Comparison of ENCODE assay signal across 8 cellular contexts in genomic region chr12:49068879-49069506, GRCh38. TPM values are rescaled to one million over a fixed set of nuclear protein-coding genes. Genes with fewer than 3 reads are reported as not detected.
DNase-seq lines count a peak whose midpoint lies in the region; ATAC-seq and TF ChIP-seq lines count a peak whose summit lies in the region.

No MANE protein-coding gene starts in this region.

- no peaks in the 10 kb centered on the region for H3K27me3 ChIP-seq in HL-60 (ENCODE audit: insufficient read depth, poor library complexity, severe bottlenecking)
- no peaks in the 10 kb centered on the region for H3K27me3 ChIP-seq in breast epithelium
- H3K27me3 ChIP-seq in muscle layer of duodenum (ENCODE audit: low read depth, low read length): no peaks in the 10 kb centered on the region

- H3K4me3 ChIP-seq in AG10803 (ENCODE audit: low read length): peak overlapping the region; percentile 91
- peak overlapping the region; percentile 92 for H3K4me3 ChIP-seq in HL-60 (replicated peaks; ENCODE audit: insufficient read depth, low read length)
- H3K4me3 ChIP-seq in breast epithelium: peak overlapping the region; percentile 56 to 81 (median 67)
- peak overlapping the region; percentile 86 to 95 for H3K4me3 ChIP-seq in muscle layer of duodenum (ENCODE audit: low read depth in 1 of 2, low read length in 2 of 2)

- H3K4me1 ChIP-seq in breast epithelium (peaks cover 0 to 6% of the 10 kb centered on the region in 2 donors), muscle layer of duodenum (ENCODE audit: control insufficient read depth in 1 of 2, insufficient read depth in 2 of 2, low read length in 2 of 2) (peaks cover 0 to 13% of the 10 kb centered on the region in 2 donors)

- no peak for ATAC-seq in HG03432 (IDR thresholded peaks at IDR 0.05; ENCODE audit: unreplicated experiment)
- no peak for ATAC-seq in GM18858 (IDR thresholded peaks at IDR 0.05; ENCODE audit: unreplicated experiment)

- H3K27ac ChIP-seq in HL-60 (replicated peaks) (peak overlapping the region; percentile 50; the same call in 1 of the 2 replicates), breast epithelium (peak overlapping the region; percentile 21 to 77), muscle layer of duodenum (ENCODE audit: low read length) (no peak overlapping the region)

- H3K9me3 ChIP-seq in breast epithelium (no peaks in the 10 kb centered on the region), muscle layer of duodenum (ENCODE audit: control insufficient read depth in 1 of 2, low read length in 2 of 2) (no peaks in the 10 kb centered on the region)

- H3K36me3 ChIP-seq in breast epithelium (no peaks in the 10 kb centered on the region), muscle layer of duodenum (ENCODE audit: control insufficient read depth in 1 of 2, insufficient read depth in 2 of 2, low read length in 2 of 2) (no peaks in the 10 kb centered on the region)

- no peak for TF ChIP-seq POLR2A in breast epithelium (IDR thresholded peaks at IDR 0.05)

- TF ChIP-seq CTCF in AG10803 (conservative IDR thresholded peaks at IDR 0.05; ENCODE audit: low read length): no peak
- no peak for TF ChIP-seq CTCF in HL-60 (IDR thresholded peaks at IDR 0.05; ENCODE audit: insufficient read depth, low read length)
- no peak for TF ChIP-seq CTCF in breast epithelium (IDR thresholded peaks at IDR 0.05)

- DNase-seq in AG10803 (ENCODE audit: low read depth) (no peak), HL-60 (ENCODE audit: low read depth in 1 of 2, low spot score in 1 of 2) (no peak), breast epithelium (ENCODE audit: low spot score in 2 of 2) (no peak), COLO829 (ENCODE audit: low spot score) (no peak), NCI-H1417 treated with DMSO at 0.1 percent for 48 hours (lab: John Stamatoyannopoulos, UW) (no peak)

- intact Hi-C loops in breast epithelium (cut with DNase I; ENCODE audit: low total_unique reads): no loop called here

RNA-seq across cellular contexts. Expression of gene RHEBL1, which starts 0.8 kb away (rescaled TPM):
- total RNA-seq in breast epithelium: 1 to 10 TPM in 1 of 3 donors, under 1 TPM in 1, not detected in 1; 0.59 to 1.3 TPM

RNA-seq across cellular contexts. Expression of gene KMT2D, which starts 8.4 kb away (rescaled TPM):
- 10 to 100 TPM; 35.4 to 51.4 (median 45.9) TPM for total RNA-seq in breast epithelium

RNA-seq across cellular contexts. Expression of gene DHH, which starts 25.6 kb away (rescaled TPM):
- total RNA-seq in breast epithelium: 1 to 10 TPM in 2 of 3 donors, under 1 TPM in 1; 0.29 to 1.6 (median 1.4) TPM

RNA-seq across cellular contexts. Expression of gene LMBR1L, which starts 41.7 kb away (rescaled TPM):
- 10 to 100 TPM; 37.6 to 73.0 (median 58.3) TPM for total RNA-seq in breast epithelium

RNA-seq across cellular contexts. Expression of gene PRKAG1, which starts 50.4 kb away (rescaled TPM):
- total RNA-seq in breast epithelium: 10 to 100 TPM; 50.5 to 84.3 (median 54.0) TPM
